In genomic region chr6:107666084-107666981, GRCh38 we compare ENCODE assay signal across 1 cellular context.
TF ChIP-seq lines count a peak whose summit lies in the region.

No MANE protein-coding gene starts in this region.

TF ChIP-seq in HepG2, 621 proteins besides CTCF, POLR2A, EP300 and RAD21 (continued from another document and continues in another):
- peak; percentile 60; the same call in 1 of the 2 replicates for TF ChIP-seq ATF2 (CRISPR knock-in tag; IDR thresholded peaks at IDR 0.05)
- TF ChIP-seq ZNF674 (CRISPR knock-in tag; IDR thresholded peaks at IDR 0.05; ENCODE audit: low read depth), result no peak
- TF ChIP-seq ZBTB49 (CRISPR knock-in tag; IDR thresholded peaks at IDR 0.05; ENCODE audit: borderline replicate concordance), result no peak
- TF ChIP-seq ZNF562 (CRISPR knock-in tag; IDR thresholded peaks at IDR 0.05; ENCODE audit: borderline replicate concordance), result no peak
- no peak for TF ChIP-seq ZNF136 (CRISPR knock-in tag; IDR thresholded peaks at IDR 0.05; ENCODE audit: low read depth)
- no peak for TF ChIP-seq ZNF792 (CRISPR knock-in tag; IDR thresholded peaks at IDR 0.05)
- no peak; the same call in 1 of the 2 replicates for TF ChIP-seq KMT2B (CRISPR knock-in tag; IDR thresholded peaks at IDR 0.05)
- TF ChIP-seq ZNF205 (CRISPR knock-in tag; IDR thresholded peaks at IDR 0.05), result no peak
- TF ChIP-seq, protein P1, sequence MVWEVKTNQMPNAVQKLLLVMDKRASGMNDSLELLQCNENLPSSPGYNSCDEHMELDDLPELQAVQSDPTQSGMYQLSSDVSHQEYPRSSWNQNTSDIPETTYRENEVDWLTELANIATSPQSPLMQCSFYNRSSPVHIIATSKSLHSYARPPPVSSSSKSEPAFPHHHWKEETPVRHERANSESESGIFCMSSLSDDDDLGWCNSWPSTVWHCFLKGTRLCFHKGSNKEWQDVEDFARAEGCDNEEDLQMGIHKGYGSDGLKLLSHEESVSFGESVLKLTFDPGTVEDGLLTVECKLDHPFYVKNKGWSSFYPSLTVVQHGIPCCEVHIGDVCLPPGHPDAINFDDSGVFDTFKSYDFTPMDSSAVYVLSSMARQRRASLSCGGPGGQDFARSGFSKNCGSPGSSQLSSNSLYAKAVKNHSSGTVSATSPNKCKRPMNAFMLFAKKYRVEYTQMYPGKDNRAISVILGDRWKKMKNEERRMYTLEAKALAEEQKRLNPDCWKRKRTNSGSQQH (CRISPR knock-in tag; IDR thresholded peaks at IDR 0.05; ENCODE audit: low read depth), result no peak
- no peak for TF ChIP-seq FOSL1 (CRISPR knock-in tag; IDR thresholded peaks at IDR 0.05; ENCODE audit: borderline replicate concordance)
- TF ChIP-seq ATF7 (IDR thresholded peaks at IDR 0.05), result no peak
- TF ChIP-seq ATF7 (CRISPR knock-in tag; IDR thresholded peaks at IDR 0.05), result no peak
- no peak for TF ChIP-seq AGO1 (IDR thresholded peaks at IDR 0.05; ENCODE audit: low read depth, low read length, poor library complexity, severe bottlenecking)
- TF ChIP-seq HOXA5 (CRISPR knock-in tag; IDR thresholded peaks at IDR 0.05), result no peak
- TF ChIP-seq RELA (CRISPR knock-in tag; IDR thresholded peaks at IDR 0.05), result no peak
- no peak for TF ChIP-seq ZNF747 (CRISPR knock-in tag; IDR thresholded peaks at IDR 0.05; ENCODE audit: borderline replicate concordance)
- TF ChIP-seq HOXA7 (CRISPR knock-in tag; IDR thresholded peaks at IDR 0.05), result no peak
- TF ChIP-seq PLRG1 (conservative IDR thresholded peaks at IDR 0.05), result no peak
- TF ChIP-seq NR2F1 (CRISPR knock-in tag; IDR thresholded peaks at IDR 0.05), result no peak
- no peak for TF ChIP-seq CERS6 (CRISPR knock-in tag; IDR thresholded peaks at IDR 0.05)
- TF ChIP-seq AFF4 (CRISPR knock-in tag; IDR thresholded peaks at IDR 0.05), result no peak
- no peak for TF ChIP-seq MTF1 (CRISPR knock-in tag; IDR thresholded peaks at IDR 0.05)
- TF ChIP-seq MZF1 (CRISPR knock-in tag; IDR thresholded peaks at IDR 0.05; ENCODE audit: borderline replicate concordance), result no peak
- TF ChIP-seq ZNF75D (CRISPR knock-in tag; IDR thresholded peaks at IDR 0.05; ENCODE audit: borderline replicate concordance), result no peak
- TF ChIP-seq PHB2 (IDR thresholded peaks at IDR 0.05; ENCODE audit: partially characterized antibody), result no peak
- TF ChIP-seq ZNF768 (CRISPR knock-in tag; IDR thresholded peaks at IDR 0.05), result no peak
- TF ChIP-seq RFXANK (CRISPR knock-in tag; IDR thresholded peaks at IDR 0.05), result no peak
- TF ChIP-seq HNRNPH1 (optimal IDR thresholded peaks at IDR 0.05; ENCODE audit: low read depth, low read length), result no peak
- no peak for TF ChIP-seq TFAP4 (IDR thresholded peaks at IDR 0.05; ENCODE audit: borderline replicate concordance, low read depth)
- TF ChIP-seq ZNF556 (CRISPR knock-in tag; IDR thresholded peaks at IDR 0.05; ENCODE audit: borderline replicate concordance), result no peak
- TF ChIP-seq RFX1 (IDR thresholded peaks at IDR 0.05), result no peak
- peak; percentile 59 for TF ChIP-seq SALL1 (CRISPR knock-in tag; IDR thresholded peaks at IDR 0.05)
- no peak for TF ChIP-seq WIZ (CRISPR knock-in tag; IDR thresholded peaks at IDR 0.05)
- TF ChIP-seq ZNF709 (CRISPR knock-in tag; IDR thresholded peaks at IDR 0.05), result no peak
- TF ChIP-seq DNMT3B (CRISPR knock-in tag; conservative IDR thresholded peaks at IDR 0.05), result no peak
- 0 out of 2 replicates have a peak, but pooled peaks have one; percentile 18 for TF ChIP-seq ZNF574 (CRISPR knock-in tag; IDR thresholded peaks at IDR 0.05)
- no peak for TF ChIP-seq ZBTB7A (CRISPR knock-in tag; IDR thresholded peaks at IDR 0.05)
- TF ChIP-seq, protein P2, sequence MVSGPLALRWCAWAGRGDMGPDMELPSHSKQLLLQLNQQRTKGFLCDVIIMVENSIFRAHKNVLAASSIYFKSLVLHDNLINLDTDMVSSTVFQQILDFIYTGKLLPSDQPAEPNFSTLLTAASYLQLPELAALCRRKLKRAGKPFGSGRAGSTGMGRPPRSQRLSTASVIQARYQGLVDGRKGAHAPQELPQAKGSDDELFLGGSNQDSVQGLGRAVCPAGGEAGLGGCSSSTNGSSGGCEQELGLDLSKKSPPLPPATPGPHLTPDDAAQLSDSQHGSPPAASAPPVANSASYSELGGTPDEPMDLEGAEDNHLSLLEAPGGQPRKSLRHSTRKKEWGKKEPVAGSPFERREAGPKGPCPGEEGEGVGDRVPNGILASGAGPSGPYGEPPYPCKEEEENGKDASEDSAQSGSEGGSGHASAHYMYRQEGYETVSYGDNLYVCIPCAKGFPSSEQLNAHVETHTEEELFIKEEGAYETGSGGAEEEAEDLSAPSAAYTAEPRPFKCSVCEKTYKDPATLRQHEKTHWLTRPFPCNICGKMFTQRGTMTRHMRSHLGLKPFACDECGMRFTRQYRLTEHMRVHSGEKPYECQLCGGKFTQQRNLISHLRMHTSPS (CRISPR knock-in tag; IDR thresholded peaks at IDR 0.05; ENCODE audit: low read depth), result no peak
- no peak for TF ChIP-seq ZFP36L1 (CRISPR knock-in tag; IDR thresholded peaks at IDR 0.05)
- TF ChIP-seq, protein P3, sequence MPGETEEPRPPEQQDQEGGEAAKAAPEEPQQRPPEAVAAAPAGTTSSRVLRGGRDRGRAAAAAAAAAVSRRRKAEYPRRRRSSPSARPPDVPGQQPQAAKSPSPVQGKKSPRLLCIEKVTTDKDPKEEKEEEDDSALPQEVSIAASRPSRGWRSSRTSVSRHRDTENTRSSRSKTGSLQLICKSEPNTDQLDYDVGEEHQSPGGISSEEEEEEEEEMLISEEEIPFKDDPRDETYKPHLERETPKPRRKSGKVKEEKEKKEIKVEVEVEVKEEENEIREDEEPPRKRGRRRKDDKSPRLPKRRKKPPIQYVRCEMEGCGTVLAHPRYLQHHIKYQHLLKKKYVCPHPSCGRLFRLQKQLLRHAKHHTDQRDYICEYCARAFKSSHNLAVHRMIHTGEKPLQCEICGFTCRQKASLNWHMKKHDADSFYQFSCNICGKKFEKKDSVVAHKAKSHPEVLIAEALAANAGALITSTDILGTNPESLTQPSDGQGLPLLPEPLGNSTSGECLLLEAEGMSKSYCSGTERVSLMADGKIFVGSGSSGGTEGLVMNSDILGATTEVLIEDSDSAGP (CRISPR knock-in tag; IDR thresholded peaks at IDR 0.05; ENCODE audit: borderline replicate concordance), result no peak
- no peak for TF ChIP-seq ZNF367 (CRISPR knock-in tag; IDR thresholded peaks at IDR 0.05; ENCODE audit: borderline replicate concordance)
- no peak for TF ChIP-seq PAWR (CRISPR knock-in tag; IDR thresholded peaks at IDR 0.05; ENCODE audit: borderline replicate concordance)
- no peak for TF ChIP-seq GLI4 (CRISPR knock-in tag; IDR thresholded peaks at IDR 0.05; ENCODE audit: borderline replicate concordance)
- no peak for TF ChIP-seq CC2D1A (CRISPR knock-in tag; IDR thresholded peaks at IDR 0.05)
- peak; percentile 60 for TF ChIP-seq FOSL2 (CRISPR knock-in tag; IDR thresholded peaks at IDR 0.05)
- TF ChIP-seq ISX (CRISPR knock-in tag; conservative IDR thresholded peaks at IDR 0.05), result no peak
- no peak for TF ChIP-seq ZNF570 (CRISPR knock-in tag; IDR thresholded peaks at IDR 0.05; ENCODE audit: borderline replicate concordance)
- TF ChIP-seq RNF2 (conservative IDR thresholded peaks at IDR 0.05; ENCODE audit: low read depth), result no peak
- TF ChIP-seq ATF3 (CRISPR knock-in tag; IDR thresholded peaks at IDR 0.05), result no peak
